ENCODE assay signal across 22 cellular contexts in genomic region chr3:176978441-176978840, GRCh38.
"Had no signal": no experiment of that assay in that cellular context is flagged by ENCODE, and none has a peak within 500 bp of the region (broad histone marks: within the 10 kb centered on the region; RNA-seq: fewer than 3 reads in every experiment).

No MANE protein-coding gene starts in this region.

- H3K36me3 ChIP-seq: left ventricle myocardium inferior, sigmoid colon had no signal

- H3K27me3 ChIP-seq: sigmoid colon, testis had no signal

- H3K27ac Mint-ChIP-seq: activated B cell treated with CpG ODN at 0.5 μM for 24 hours; activated CD8-positive, alpha-beta T cell treated with anti-CD3 and anti-CD28 coated beads, Interleukin-2, amount 10 ng/mL, durations not matched to agents 7 days and 5 days; activated naive CD8-positive, alpha-beta T cell; memory B cell; naive thymus-derived CD4-positive, alpha-beta T cell; stimulated activated naive CD8-positive, alpha-beta T cell treated with anti-CD3 and anti-CD28 coated beads, Interleukin-15, amount 100 ng/mL, for 72 hours; T-helper 2 cell treated with Interferon-gamma antibody and Interleukin-4, amounts not matched to agents 5 μg/mL and 100 μg/mL, for 36 hours had no signal

- H3K4me3 ChIP-seq: coronary artery, left ventricle myocardium inferior, mucosa of descending colon, sigmoid colon, testis had no signal

- H3K4me1 ChIP-seq: left ventricle myocardium inferior, parathyroid adenoma, sigmoid colon, testis had no signal

- H3K9me3 ChIP-seq: testis had no signal

- DNase-seq: activated B cell treated with CpG ODN at 0.5 μM for 24 hours; activated CD4-positive, alpha-beta T cell treated with anti-CD3 and anti-CD28 coated beads for 48 hours; activated CD8-positive, alpha-beta memory T cell treated with anti-CD3 and anti-CD28 coated beads, Interleukin-2, amount 50 U/mL, for 4 hours; activated CD8-positive, alpha-beta T cell treated with anti-CD3 and anti-CD28 coated beads, Interleukin-2, amount 10 ng/mL, durations not matched to agents 7 days and 5 days; activated gamma-delta T cell treated with Interleukin-2 at 50 U/mL for 16 hours; activated T-cell treated with anti-CD3 and anti-CD28 coated beads, Interleukin-2, amount 50 U/mL, for 48 hours; amniotic stem cell; central memory CD4-positive, alpha-beta T cell; effector CD4-positive, alpha-beta T cell; kidney; left ventricle myocardium inferior; mucosa of descending colon; naive thymus-derived CD4-positive, alpha-beta T cell; sigmoid colon; stimulated activated CD4-positive, alpha-beta T cell treated with anti-CD3 and anti-CD28 coated beads, Interleukin-1b, Interleukin-23, amount 100 ng/mL, for 48 hours; stimulated activated naive CD8-positive, alpha-beta T cell treated with anti-CD3 and anti-CD28 coated beads, Interleukin-15, amount 100 ng/mL, for 72 hours; testis had no signal

- H3K27ac ChIP-seq: coronary artery, left ventricle myocardium inferior, parathyroid adenoma, sigmoid colon, testis had no signal

- H3K36me3 Mint-ChIP-seq: memory B cell had no signal

- H3K27me3 Mint-ChIP-seq: activated B cell treated with CpG ODN at 0.5 μM for 24 hours; activated naive CD8-positive, alpha-beta T cell; naive thymus-derived CD4-positive, alpha-beta T cell; stimulated activated naive CD8-positive, alpha-beta T cell treated with anti-CD3 and anti-CD28 coated beads, Interleukin-15, amount 100 ng/mL, for 72 hours had no signal

- H3K4me3 Mint-ChIP-seq: activated B cell treated with CpG ODN at 0.5 μM for 24 hours; activated CD8-positive, alpha-beta T cell treated with anti-CD3 and anti-CD28 coated beads, Interleukin-2, amount 10 ng/mL, durations not matched to agents 7 days and 5 days; activated naive CD8-positive, alpha-beta T cell; memory B cell; naive thymus-derived CD4-positive, alpha-beta T cell; stimulated activated naive CD8-positive, alpha-beta T cell treated with anti-CD3 and anti-CD28 coated beads, Interleukin-15, amount 100 ng/mL, for 72 hours; T-helper 2 cell treated with Interferon-gamma antibody and Interleukin-4, amounts not matched to agents 5 μg/mL and 100 μg/mL, for 36 hours had no signal

- ATAC-seq: activated CD8-positive, alpha-beta T cell treated with anti-CD3 and anti-CD28 coated beads, Interleukin-2, amount 10 ng/mL, durations not matched to agents 7 days and 5 days; mucosa of descending colon; naive thymus-derived CD4-positive, alpha-beta T cell; stimulated activated naive CD8-positive, alpha-beta T cell treated with anti-CD3 and anti-CD28 coated beads, Interleukin-15, amount 100 ng/mL, for 72 hours had no signal

- H3K4me1 Mint-ChIP-seq: activated B cell treated with CpG ODN at 0.5 μM for 24 hours; memory B cell; stimulated activated naive CD8-positive, alpha-beta T cell treated with anti-CD3 and anti-CD28 coated beads, Interleukin-15, amount 100 ng/mL, for 72 hours had no signal
